In genomic region chr10:119680050-119680449, GRCh38 we compare ENCODE assay signal across 11 cellular contexts. TPM values are rescaled to one million over a fixed set of nuclear protein-coding genes. Genes with fewer than 3 reads are reported as not detected.
DNase-seq lines count a peak whose midpoint lies in the region; ATAC-seq and TF ChIP-seq lines count a peak whose summit lies in the region.
"Had no signal": no experiment of that assay in that cellular context is flagged by ENCODE, and none has a peak within 500 bp of the region (broad histone marks: within the 10 kb centered on the region; RNA-seq: fewer than 3 reads in every experiment).

No MANE protein-coding gene starts in this region.

- TF ChIP-seq POLR2A in gastrocnemius medialis (IDR thresholded peaks at IDR 0.05): no peak

- H3K27ac ChIP-seq in RWPE1: peak overlapping the region; percentile 98
- peak overlapping the region; percentile 87 to 99 (median 97) for H3K27ac ChIP-seq in gastrocnemius medialis

- H3K36me3 ChIP-seq in gastrocnemius medialis: peaks cover 0 to 29% of the 10 kb centered on the region in 2 donors

- no peaks in the 10 kb centered on the region for H3K9me3 ChIP-seq in gastrocnemius medialis

- intact Hi-C loops in gastrocnemius medialis (cut with DNase I; ENCODE audit: low total_unique reads): loop anchor here (1.0 kb wide), 1 partner anchor 12 kb away; no protein-coding TSS in a partner anchor

- POLR2A ChIA-PET in RWPE1 (lab: Yijun Ruan, JAX; ENCODE audit: low non-redundant PET): interaction anchor here (0.8 to 2.1 kb wide), 3 partner anchors 22 to 26 kb away, joined by 5 to 6 read pairs (median 5); no protein-coding TSS in a partner anchor

- TF ChIP-seq CTCF in RWPE1 (conservative IDR thresholded peaks at IDR 0.05; ENCODE audit: low read depth) (no peak), gastrocnemius medialis (IDR thresholded peaks at IDR 0.05 in 4 of 5, conservative IDR thresholded peaks at IDR 0.05 in 1 of 5) (no peak)

- DNase-seq in EH (ENCODE audit: low read depth) (peak; percentile 93), RWPE1 (ENCODE audit: low spot score) (peak; percentile 97), fibroblast of gingiva (ENCODE audit: low read depth) (peak; percentile 63), gastrocnemius medialis (peak in 1 of 2 donors; percentile 56), NCI-H345 (lab: John Stamatoyannopoulos, UW) (no peak), cerebellar cortex (ENCODE audit: low spot score) (no peak), NCI-H2171 (lab: John Stamatoyannopoulos, UW) (no peak)
- DNase-seq: DMS53; effector memory CD4-positive, alpha-beta T cell; SIG-M5 had no signal

- H3K4me1 ChIP-seq in gastrocnemius medialis: peaks cover 68 to 74% of the 10 kb centered on the region in 2 donors

- CTCF ChIA-PET in RWPE1 (lab: Yijun Ruan, JAX): interaction anchor here (0.6 to 1.5 kb wide), 4 partner anchors 13 to 587 kb away, joined by 3 to 4 read pairs (median 3); no protein-coding TSS in a partner anchor

- H3K27me3 ChIP-seq in gastrocnemius medialis: no peaks in the 10 kb centered on the region

- ATAC-seq in gastrocnemius medialis (peak; percentile 4 to 5), HG03196 (IDR thresholded peaks at IDR 0.05; ENCODE audit: unreplicated experiment) (no peak)

- no peak overlapping the region for H3K4me3 ChIP-seq in gastrocnemius medialis

- in situ Hi-C loops in gastrocnemius medialis (cut with MboI; ENCODE audit: low sequenced_read_pairs in 4 of 4): loop anchor here in 2 of 4 donors (10.0 to 25.0 kb wide), 2 partner anchors 75 to 182 kb away; partner anchors contain the start of gene MCMBP (in 1 of the 2)

RNA-seq across cellular contexts. Expression of gene BAG3, which starts 28.9 kb away (rescaled TPM):
- total RNA-seq in gastrocnemius medialis: 100 to 1,000 TPM; 337 to 626 (median 393) TPM

RNA-seq across cellular contexts. Expression of gene INPP5F, which starts 45.8 kb away (rescaled TPM):
- 10 to 100 TPM in 2 of 4 donors, 1 to 10 TPM in 2; 8.7 to 11.6 (median 10.5) TPM for total RNA-seq in gastrocnemius medialis

Comparison
In these comparisons a context has a peak if more than half of its experiments do, and no peak if none do; other contexts are left out.
1. DNase-seq: peak in EH (single experiment), RWPE1 (single experiment) and fibroblast of gingiva (single experiment); none in NCI-H345 (single experiment), cerebellar cortex (single experiment) and NCI-H2171 (single experiment).